Comparison of ENCODE assay signal across 1 cellular context in genomic region chr7:104982308-104982755, GRCh38.
TF ChIP-seq lines count a peak whose summit lies in the region.

No MANE protein-coding gene starts in this region.

TF ChIP-seq in K562, 482 proteins besides CTCF, POLR2A, EP300 and RAD21 (continued from another document and continues in another):
- TF ChIP-seq PBX2 (CRISPR knock-in tag; IDR thresholded peaks at IDR 0.05; ENCODE audit: low read depth) (no peak), PBX2 (tag; conservative IDR thresholded peaks at IDR 0.05; ENCODE audit: low read depth) (peak; percentile 83), ZNF407 (IDR thresholded peaks at IDR 0.05; ENCODE audit: low read depth) (no peak), SOX6 (IDR thresholded peaks at IDR 0.05) (peak; percentile 86), JUNB (CRISPR knock-in tag; conservative IDR thresholded peaks at IDR 0.05) (no peak), ZNF347 (CRISPR knock-in tag; IDR thresholded peaks at IDR 0.05; ENCODE audit: low read depth) (0 out of 2 replicates have a peak, but pooled peaks have one; percentile 18), E2F6 (IDR thresholded peaks at IDR 0.05; ENCODE audit: borderline replicate concordance in 1 of 2, extremely low read depth in 1 of 2, insufficient read depth in 1 of 2, insufficient read length in 1 of 2, low read depth in 1 of 2, low read length in 1 of 2, poor library complexity in 1 of 2, severe bottlenecking in 1 of 2) (no peak), TBL1XR1 (IDR thresholded peaks at IDR 0.05; ENCODE audit: low read length in 2 of 2) (peak in 1 of 2 experiments; percentile 40; a peak in 1 of 4 replicates), SMAD3 (CRISPR knock-in tag; conservative IDR thresholded peaks at IDR 0.05) (peak; percentile 72; the same call in 1 of the 2 replicates), ZBED1 (IDR thresholded peaks at IDR 0.05) (no peak), LCOR (CRISPR knock-in tag; IDR thresholded peaks at IDR 0.05) (no peak), MTA2 (IDR thresholded peaks at IDR 0.05; ENCODE audit: low read depth) (0 out of 2 replicates have a peak, but pooled peaks have one; percentile 31), ZNF584 (CRISPR knock-in tag; IDR thresholded peaks at IDR 0.05; ENCODE audit: low read depth) (0 out of 2 replicates have a peak, but pooled peaks have one; percentile 34), RBM25 (IDR thresholded peaks at IDR 0.05; ENCODE audit: low read depth, low read length, severe bottlenecking) (no peak), HDAC2 (IDR thresholded peaks at IDR 0.05) (peak; percentile 86), THRAP3 (IDR thresholded peaks at IDR 0.05; ENCODE audit: borderline replicate concordance) (no peak), NFIX (CRISPR knock-in tag; IDR thresholded peaks at IDR 0.05; ENCODE audit: low read depth) (no peak), TAF7 (tag; IDR thresholded peaks at IDR 0.05) (no peak), CEBPZ (IDR thresholded peaks at IDR 0.05; ENCODE audit: borderline replicate concordance, low read depth, low read length) (no peak), CBX1 (IDR thresholded peaks at IDR 0.05; ENCODE audit: low read depth) (no peak), ZBTB43 (CRISPR knock-in tag; IDR thresholded peaks at IDR 0.05) (no peak), SAFB2 (IDR thresholded peaks at IDR 0.05; ENCODE audit: borderline replicate concordance, low read depth, low read length, severe bottlenecking) (no peak), EWSR1 (IDR thresholded peaks at IDR 0.05; ENCODE audit: borderline replicate concordance, low read depth, partially characterized antibody) (no peak), MCM3 (IDR thresholded peaks at IDR 0.05) (no peak), THRA (IDR thresholded peaks at IDR 0.05) (no peak), GTF3C2 (IDR thresholded peaks at IDR 0.05; ENCODE audit: borderline replicate concordance, extremely low read depth, insufficient read length) (no peak), ZNF280B (CRISPR knock-in tag; IDR thresholded peaks at IDR 0.05) (no peak)
